ENCODE assay signal across 15 cellular contexts in the genomic region with DNA sequence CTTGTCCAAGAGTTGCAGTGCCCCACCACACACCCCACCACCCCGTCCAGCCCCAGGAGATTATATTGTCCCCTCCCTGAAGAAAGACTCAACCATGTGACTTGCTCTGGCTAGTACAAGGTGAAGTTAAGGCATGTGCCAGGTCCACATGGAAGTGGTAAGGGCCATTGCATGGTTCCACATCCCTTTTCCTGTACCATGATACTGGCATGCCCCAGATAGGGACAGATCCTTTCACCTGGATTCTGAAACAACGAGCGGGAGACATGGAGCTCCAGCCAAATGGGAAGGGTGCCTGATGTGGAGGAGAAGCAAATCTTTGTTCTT.
DNase-seq lines count a peak whose midpoint lies in the region; ATAC-seq and TF ChIP-seq lines count a peak whose summit lies in the region.
"Had no signal": no experiment of that assay in that cellular context is flagged by ENCODE, and none has a peak within 500 bp of the region (broad histone marks: within the 10 kb centered on the region; RNA-seq: fewer than 3 reads in every experiment).

No MANE protein-coding gene starts in this region.

- H3K9me3 Mint-ChIP-seq in neural crest cell: peaks cover 10% of the 10 kb centered on the region
- H3K9me3 Mint-ChIP-seq: CD4-positive, alpha-beta T cell; CD8-positive, alpha-beta T cell had no signal

- H3K4me1 Mint-ChIP-seq in neural crest cell: peaks cover 24% of the 10 kb centered on the region

- peak overlapping the region; percentile 66 for H3K27ac Mint-ChIP-seq in neural crest cell (ENCODE audit: unreplicated experiment)
- H3K27ac Mint-ChIP-seq: B cell; CD4-positive, alpha-beta T cell; CD8-positive, alpha-beta T cell had no signal

- no peaks in the 10 kb centered on the region for H3K36me3 Mint-ChIP-seq in neural crest cell (ENCODE audit: low read depth)
- H3K36me3 Mint-ChIP-seq: CD8-positive, alpha-beta T cell had no signal

- peak; percentile 19 for DNase-seq in cardiac septum (ENCODE audit: low spot score)
- DNase-seq in left ventricle myocardium superior: no peak
- peak; percentile 19 for DNase-seq in ecto neural progenitor cell (ENCODE audit: low spot score)
- no peak for DNase-seq in neural crest cell (ENCODE audit: low read depth, low spot score)
- no peak for DNase-seq in cortex of kidney (lab: John Stamatoyannopoulos, UW)
- DNase-seq in RPMI8226: no peak
- DNase-seq: AML-193; Caco-2; Calu3; CD4-positive, alpha-beta T cell; CD8-positive, alpha-beta T cell; DMS79 treated with DMSO at 0.1 percent for 48 hours; GF-D8 had no signal

- H3K27me3 Mint-ChIP-seq in neural crest cell (ENCODE audit: low read depth): no peaks in the 10 kb centered on the region
- H3K27me3 Mint-ChIP-seq: B cell; CD4-positive, alpha-beta T cell had no signal

- no peak for TF ChIP-seq CTCF in neural crest cell (conservative IDR thresholded peaks at IDR 0.05)

- H3K4me3 Mint-ChIP-seq in neural crest cell: no peak overlapping the region
- H3K4me3 Mint-ChIP-seq: B cell; CD4-positive, alpha-beta T cell; CD8-positive, alpha-beta T cell had no signal

- intact Hi-C loops in cardiac septum (cut with DNase I) (no loop called here), left ventricle myocardium superior (cut with micrococcal nuclease) (no loop called here)

- no peak for ATAC-seq in left ventricle myocardium superior
- ATAC-seq: A549; CD8-positive, alpha-beta T cell had no signal

Comparison
In these comparisons a context has a peak if more than half of its experiments do, and no peak if none do; other contexts are left out.
1. DNase-seq: peak in cardiac septum (single experiment) and ecto neural progenitor cell (single experiment); none in left ventricle myocardium superior (single experiment), neural crest cell (single experiment), cortex of kidney (single experiment) and RPMI8226 (single experiment).